ENCODE assay signal across 3 cellular contexts in the genomic region with DNA sequence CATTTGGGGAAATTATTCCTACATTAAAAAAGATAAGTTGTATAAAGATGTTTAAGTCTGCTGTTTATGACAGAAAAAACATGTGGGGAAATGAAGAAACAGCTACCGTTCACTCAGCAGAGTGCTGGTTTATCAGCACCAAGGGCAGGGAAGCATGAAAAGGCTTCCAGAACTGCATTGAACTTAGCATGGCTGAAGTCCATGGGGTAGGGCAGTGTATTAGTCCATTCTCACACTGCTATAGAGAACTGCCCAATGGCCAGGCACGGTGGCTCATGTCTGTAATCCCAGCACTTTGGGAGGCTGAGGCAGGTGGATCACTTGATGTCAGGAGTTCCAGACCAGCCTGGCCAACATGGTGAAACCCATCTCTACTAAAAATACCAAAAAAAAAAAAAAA. TPM values are rescaled to one million over a fixed set of nuclear protein-coding genes. Genes with fewer than 3 reads are reported as not detected.
"Had no signal": no experiment of that assay in that cellular context is flagged by ENCODE, and none has a peak within 500 bp of the region (broad histone marks: within the 10 kb centered on the region; RNA-seq: fewer than 3 reads in every experiment).

No MANE protein-coding gene starts in this region.

RNA-seq across cellular contexts. Expression of a gene that starts 51.4 kb away (rescaled TPM):
- total RNA-seq: HT1080 had no signal
- polyA plus RNA-seq: HepG2, IgD-negative memory B cell had no signal
